19 cellular contexts compared by ENCODE assay signal in the genomic region with DNA sequence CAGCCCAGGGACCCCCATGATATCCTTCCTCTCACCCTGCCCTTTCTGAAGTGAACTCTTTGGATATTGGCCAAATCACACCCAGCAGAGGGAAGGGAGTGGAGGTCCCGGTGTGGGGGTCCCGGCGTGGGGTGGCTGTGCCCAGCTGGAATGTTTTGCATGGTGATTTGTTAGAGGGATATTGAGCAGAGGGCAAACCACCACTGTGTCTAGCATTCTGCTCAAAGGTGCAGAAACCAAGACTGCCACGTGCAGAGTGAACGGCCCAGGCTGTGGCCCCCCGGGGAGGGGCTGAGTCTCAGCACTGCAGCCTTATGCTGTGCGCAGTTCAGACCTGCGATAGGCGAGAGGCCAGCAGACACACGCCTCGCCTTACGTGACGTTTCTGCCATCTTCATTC.
DNase-seq lines count a peak whose midpoint lies in the region; TF ChIP-seq lines count a peak whose summit lies in the region.
"Had no signal": no experiment of that assay in that cellular context is flagged by ENCODE, and none has a peak within 500 bp of the region (broad histone marks: within the 10 kb centered on the region; RNA-seq: fewer than 3 reads in every experiment).

No MANE protein-coding gene starts in this region.

- no peaks in the 10 kb centered on the region for H3K9me3 Mint-ChIP-seq in dendritic cell treated with granulocyte-macrophage colony-stimulating factor and Interleukin-4, amounts not matched to agents 40 ng/mL and 50 ng/mL, for 4 days
- H3K9me3 Mint-ChIP-seq: activated CD4-positive, alpha-beta memory T cell treated with anti-CD3 and anti-CD28 coated beads, Interleukin-2, amount 10 ng/mL, durations not matched to agents 7 days and 5 days; nephron had no signal

- H3K4me3 Mint-ChIP-seq in dendritic cell treated with granulocyte-macrophage colony-stimulating factor and Interleukin-4, amounts not matched to agents 40 ng/mL and 50 ng/mL, for 4 days: peak overlapping the region; percentile 57
- H3K4me3 Mint-ChIP-seq: activated CD4-positive, alpha-beta memory T cell treated with anti-CD3 and anti-CD28 coated beads, Interleukin-2, amount 10 ng/mL, durations not matched to agents 7 days and 5 days; nephron had no signal

- H3K27me3 ChIP-seq in BLaER1: no peaks in the 10 kb centered on the region
- H3K27me3 ChIP-seq in neutrophil: no peaks in the 10 kb centered on the region
- H3K27me3 ChIP-seq: colonic mucosa had no signal

- no peaks in the 10 kb centered on the region; the same call in 1 of the 2 replicates for H4K20me1 ChIP-seq in BLaER1

- no peak for TF ChIP-seq CTCF in neutrophil (IDR thresholded peaks at IDR 0.05)
- TF ChIP-seq CTCF in coronary artery (IDR thresholded peaks at IDR 0.05): no peak

- intact Hi-C loops in dendritic cell treated with granulocyte-macrophage colony-stimulating factor and Interleukin-4, amounts not matched to agents 40 ng/mL and 50 ng/mL, for 4 days (cut with micrococcal nuclease): no loop called here

- H3K36me3 Mint-ChIP-seq in dendritic cell treated with granulocyte-macrophage colony-stimulating factor and Interleukin-4, amounts not matched to agents 40 ng/mL and 50 ng/mL, for 4 days (ENCODE audit: low read depth): peaks cover 7% of the 10 kb centered on the region

- H3K9me3 ChIP-seq in BLaER1 (no peaks in the 10 kb centered on the region; the same call in 1 of the 2 replicates), KOPT-K1 (ENCODE audit: insufficient read depth, low read length, poor library complexity, severe bottlenecking) (no peaks in the 10 kb centered on the region), neutrophil (no peaks in the 10 kb centered on the region)
- H3K9me3 ChIP-seq: Caco-2, colonic mucosa had no signal

- peaks cover 82% of the 10 kb centered on the region for H3K4me1 ChIP-seq in BLaER1
- H3K4me1 ChIP-seq in neutrophil (ENCODE audit: control insufficient read depth in 1 of 2, insufficient read depth in 1 of 2, low read depth in 1 of 2, low read length in 1 of 2): peaks cover 49 to 54% of the 10 kb centered on the region in 2 experiments

- peak overlapping the region; percentile 97 for H3K27ac ChIP-seq in BLaER1
- peak overlapping the region; percentile 100 for H3K27ac ChIP-seq in KOPT-K1 (ENCODE audit: low read depth, low read length, poor library complexity, severe bottlenecking)
- peak overlapping the region; percentile 90 for H3K27ac ChIP-seq in neutrophil
- H3K27ac ChIP-seq in coronary artery: no peak overlapping the region
- H3K27ac ChIP-seq: colonic mucosa had no signal

- DNase-seq in iPS-NIHi7 (ENCODE audit: extremely low spot score) (no peak), coronary artery (ENCODE audit: low spot score) (no peak), COR-L47 (lab: John Stamatoyannopoulos, UW) (no peak)
- DNase-seq in stimulated activated CD4-positive, alpha-beta T cell treated with anti-CD3 and anti-CD28 coated beads, Interleukin-12 subunit alpha, Interleukin-12 subunit beta, amount 100 ng/mL, for 4 hours: no peak
- DNase-seq: activated CD4-positive, alpha-beta memory T cell treated with anti-CD3 and anti-CD28 coated beads, Interleukin-2, amount 10 ng/mL, durations not matched to agents 7 days and 5 days; Caco-2; head of caudate nucleus; NCI-H1694; NCI-H2171 treated with DMSO at 0.1 percent for 48 hours; NCI-H524 treated with DMSO at 0.1 percent for 48 hours; stimulated activated CD4-positive, alpha-beta T cell treated with anti-CD3 and anti-CD28 coated beads, Interleukin-2, amount 100 ng/mL, for 48 hours had no signal

- H3K27me3 Mint-ChIP-seq in dendritic cell treated with granulocyte-macrophage colony-stimulating factor and Interleukin-4, amounts not matched to agents 40 ng/mL and 50 ng/mL, for 4 days: no peaks in the 10 kb centered on the region
- H3K27me3 Mint-ChIP-seq: activated CD4-positive, alpha-beta memory T cell treated with anti-CD3 and anti-CD28 coated beads, Interleukin-2, amount 10 ng/mL, durations not matched to agents 7 days and 5 days had no signal

- H3K4me3 ChIP-seq in BLaER1 (no peak overlapping the region), neutrophil (ENCODE audit: low read depth in 1 of 2, low read length in 1 of 2) (peak overlapping the region; percentile 46 to 51), coronary artery (no peak overlapping the region)
- H3K4me3 ChIP-seq: colonic mucosa, skin epidermis had no signal

- peak overlapping the region; percentile 87 for H3K27ac Mint-ChIP-seq in dendritic cell treated with granulocyte-macrophage colony-stimulating factor and Interleukin-4, amounts not matched to agents 40 ng/mL and 50 ng/mL, for 4 days
- H3K27ac Mint-ChIP-seq: activated CD4-positive, alpha-beta memory T cell treated with anti-CD3 and anti-CD28 coated beads, Interleukin-2, amount 10 ng/mL, durations not matched to agents 7 days and 5 days; progenitor cell of endocrine pancreas had no signal

- H3K9ac ChIP-seq in BLaER1: no peak overlapping the region

- H3K4me1 Mint-ChIP-seq in dendritic cell treated with granulocyte-macrophage colony-stimulating factor and Interleukin-4, amounts not matched to agents 40 ng/mL and 50 ng/mL, for 4 days (ENCODE audit: low read depth): peaks cover 80% of the 10 kb centered on the region

- peak overlapping the region; percentile 96 for H3K4me2 ChIP-seq in BLaER1

- H3K36me3 ChIP-seq in BLaER1: no peaks in the 10 kb centered on the region
- H3K36me3 ChIP-seq in KOPT-K1 (ENCODE audit: insufficient read depth, low read length): no peaks in the 10 kb centered on the region
- H3K36me3 ChIP-seq in neutrophil: peaks cover 12% of the 10 kb centered on the region
- H3K36me3 ChIP-seq: colonic mucosa had no signal

Comparison
In these comparisons a context has a peak if more than half of its experiments do, and no peak if none do; other contexts are left out.
1. H3K27ac ChIP-seq: peak in BLaER1 (single experiment), KOPT-K1 (single experiment) and neutrophil (single experiment); none in coronary artery (0 of 2).
2. H3K4me3 ChIP-seq: peak in neutrophil (2 of 2); none in BLaER1 (single experiment) and coronary artery (single experiment).